Comparison of ENCODE assay signal across 20 cellular contexts in the genomic region with DNA sequence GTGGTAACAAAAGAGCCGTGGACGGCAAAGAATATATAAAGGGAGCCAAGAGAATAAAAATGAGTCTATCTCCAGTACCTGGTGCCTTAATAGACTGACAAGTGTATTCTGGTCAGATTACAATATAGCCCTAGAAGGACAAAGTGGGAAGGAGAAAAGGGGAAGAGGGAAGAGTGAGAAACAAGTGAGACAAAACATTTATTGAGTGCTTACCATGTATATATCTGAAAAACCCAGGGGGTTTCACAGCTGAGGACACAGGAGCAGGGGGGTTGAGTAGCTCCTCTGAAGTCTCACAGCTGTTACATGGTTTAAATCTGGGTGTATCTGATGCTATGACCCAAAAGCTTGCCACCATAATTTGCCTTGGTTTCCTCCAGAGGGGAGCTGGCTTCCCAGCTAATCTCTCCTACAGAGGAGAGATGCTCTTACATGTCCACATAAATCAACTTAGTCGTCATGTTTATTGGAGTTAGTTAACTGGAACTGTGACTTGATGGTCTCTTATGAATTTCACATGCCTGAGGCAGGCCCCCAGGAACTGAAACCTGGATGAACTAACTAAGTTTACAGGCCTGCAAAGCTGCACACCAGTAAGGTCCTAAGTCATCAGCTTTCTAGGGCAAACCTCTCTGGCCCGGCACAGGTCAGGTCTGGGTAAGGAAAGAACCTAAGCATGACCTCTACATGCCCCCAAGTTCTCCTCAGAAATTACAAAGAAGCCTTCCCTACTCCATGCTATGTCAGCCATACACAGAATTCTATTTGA. TPM values are rescaled to one million over a fixed set of nuclear protein-coding genes. Genes with fewer than 3 reads are reported as not detected.
DNase-seq lines count a peak whose midpoint lies in the region; ATAC-seq and TF ChIP-seq lines count a peak whose summit lies in the region.
"Had no signal": no experiment of that assay in that cellular context is flagged by ENCODE, and none has a peak within 500 bp of the region (broad histone marks: within the 10 kb centered on the region; RNA-seq: fewer than 3 reads in every experiment).

No MANE protein-coding gene starts in this region.

- H3K9ac ChIP-seq in OCI-LY3 (ENCODE audit: low read length): no peak overlapping the region
- H3K9ac ChIP-seq: GM23248 had no signal

- DNase-seq in A673 (ENCODE audit: low spot score) (no peak), hepatocyte (ENCODE audit: low spot score) (no peak), mesenteric fat pad (ENCODE audit: low spot score) (no peak), H7 (no peak), amygdala (lab: John Stamatoyannopoulos, UW) (no peak)
- no peak for DNase-seq in activated naive CD4-positive, alpha-beta T cell treated with anti-CD3 and anti-CD28 coated beads, Interleukin-2, amount 10 ng/mL, durations not matched to agents 7 days and 5 days
- DNase-seq: activated naive CD8-positive, alpha-beta T cell treated with anti-CD3 and anti-CD28 coated beads, Interleukin-2, amount 50 U/mL, for 24 hours; NCI-H1694; NCI-H446; stimulated activated CD4-positive, alpha-beta T cell treated with anti-CD3 and anti-CD28 coated beads, Interleukin-12 subunit alpha, Interleukin-12 subunit beta, amount 100 ng/mL, for 4 hours; upper lobe of right lung had no signal

- no peaks in the 10 kb centered on the region for H3K4me1 Mint-ChIP-seq in activated naive CD4-positive, alpha-beta T cell treated with anti-CD3 and anti-CD28 coated beads, Interleukin-2, amount 10 ng/mL, durations not matched to agents 7 days and 5 days

- ATAC-seq in GM19463 (IDR thresholded peaks at IDR 0.05; ENCODE audit: unreplicated experiment): peak; percentile 45
- ATAC-seq: activated CD4-positive, CD25-positive, alpha-beta regulatory T cell treated with anti-CD3 and anti-CD28 coated beads, Interleukin-2, amount 50 U/mL, for 24 hours had no signal

- no peaks in the 10 kb centered on the region for H3K9me3 ChIP-seq in A673 (ENCODE audit: low read depth, low read length, poor library complexity, severe bottlenecking)
- H3K9me3 ChIP-seq in OCI-LY3 (ENCODE audit: insufficient read depth, low read length): no peaks in the 10 kb centered on the region
- no peaks in the 10 kb centered on the region for H3K9me3 ChIP-seq in hepatocyte (ENCODE audit: low read depth)
- H3K9me3 ChIP-seq: upper lobe of right lung had no signal

- BruUV-seq in A673 (replicated peaks; lab: Mats Ljungman, UMichigan): no TSS peak

- POLR2A ChIA-PET in A673 (lab: Charles Lee; ENCODE audit: low non-redundant PET): interaction anchor here (0.6 kb wide), 1 partner anchor 410 kb away, joined by 5 read pairs; no protein-coding TSS in a partner anchor

- TF ChIP-seq CTCF in A673 (conservative IDR thresholded peaks at IDR 0.05; ENCODE audit: low read depth, low read length): no peak
- TF ChIP-seq CTCF in OCI-LY3 (IDR thresholded peaks at IDR 0.05; ENCODE audit: low read depth, low read length): no peak
- no peak for TF ChIP-seq CTCF in hepatocyte (IDR thresholded peaks at IDR 0.05; ENCODE audit: poor library complexity)

- intact Hi-C loops in A673 (cut with micrococcal nuclease; ENCODE audit: unreplicated experiment): no loop called here

- no peak overlapping the region for H3K4me3 ChIP-seq in A673 (ENCODE audit: low read depth, low read length, poor library complexity, severe bottlenecking)
- no peak overlapping the region for H3K4me3 ChIP-seq in OCI-LY3 (ENCODE audit: low read length)
- H3K4me3 ChIP-seq in hepatocyte: no peak overlapping the region
- H3K4me3 ChIP-seq in H7 (ENCODE audit: insufficient read depth, low read depth, low read length): no peak overlapping the region
- H3K4me3 ChIP-seq: cardiac muscle cell, GM23248, lung, upper lobe of right lung had no signal

- H2AFZ ChIP-seq in OCI-LY3 (ENCODE audit: low read depth, low read length) (no peak overlapping the region), hepatocyte (no peak overlapping the region)
- H2AFZ ChIP-seq: GM23248 had no signal

- peak overlapping the region; percentile 62 for H3K27ac ChIP-seq in A673 (ENCODE audit: low read depth, low read length, poor library complexity, severe bottlenecking)
- no peak overlapping the region for H3K27ac ChIP-seq in OCI-LY3 (ENCODE audit: low read length)
- peak overlapping the region; percentile 41 for H3K27ac ChIP-seq in hepatocyte
- H3K27ac ChIP-seq: cardiac muscle cell, upper lobe of right lung had no signal

- H3K36me3 Mint-ChIP-seq in activated naive CD4-positive, alpha-beta T cell treated with anti-CD3 and anti-CD28 coated beads, Interleukin-2, amount 10 ng/mL, durations not matched to agents 7 days and 5 days: peaks cover 3% of the 10 kb centered on the region
- H3K36me3 Mint-ChIP-seq: natural killer cell treated with Interleukin-12 subunit alpha and Interleukin-12 subunit beta and Interleukin-15 and Interleukin-18, amount 100 ng/mL, for 72 hours had no signal

- H3K79me2 ChIP-seq in OCI-LY3 (ENCODE audit: low read length): peaks cover 4% of the 10 kb centered on the region
- peaks cover 66% of the 10 kb centered on the region for H3K79me2 ChIP-seq in hepatocyte

- no peaks in the 10 kb centered on the region for H3K9me3 Mint-ChIP-seq in activated naive CD4-positive, alpha-beta T cell treated with anti-CD3 and anti-CD28 coated beads, Interleukin-2, amount 10 ng/mL, durations not matched to agents 7 days and 5 days
- H3K9me3 Mint-ChIP-seq: activated naive CD8-positive, alpha-beta T cell treated with anti-CD3 and anti-CD28 coated beads, Interleukin-2, amount 50 U/mL, for 24 hours; activated T-helper 1 cell treated with anti-CD3 and anti-CD28 coated beads, Interleukin-12 subunit alpha, Interleukin-12 subunit beta, Interleukin-2, Interleukin-4 antibody, amounts not matched to agents 30 ng/mL and 10 ng/mL and 1 ng/mL, durations not matched to agents 14 hours and 24 hours and 36 hours; natural killer cell treated with Interleukin-12 subunit alpha and Interleukin-12 subunit beta and Interleukin-15 and Interleukin-18, amount 100 ng/mL, for 72 hours; T-helper 2 cell treated with Interferon-gamma antibody and Interleukin-4, amounts not matched to agents 5 μg/mL and 100 μg/mL, for 36 hours had no signal

- 78% methylated on average over 4 of the region's 4 CpGs for WGBS in hepatocyte (ENCODE audit: low lambda C conversion rate, missing lambda C conversion rate)

- CTCF ChIA-PET in A673 (lab: Charles Lee): no interaction called here
- CTCF ChIA-PET in activated naive CD4-positive, alpha-beta T cell treated with anti-CD3 and anti-CD28 coated beads, Interleukin-2, amount 10 ng/mL, durations not matched to agents 7 days and 5 days (lab: Charles Lee): no interaction called here

- H3K4me3 Mint-ChIP-seq in activated naive CD4-positive, alpha-beta T cell treated with anti-CD3 and anti-CD28 coated beads, Interleukin-2, amount 10 ng/mL, durations not matched to agents 7 days and 5 days: no peak overlapping the region
- H3K4me3 Mint-ChIP-seq: activated naive CD8-positive, alpha-beta T cell treated with anti-CD3 and anti-CD28 coated beads, Interleukin-2, amount 50 U/mL, for 24 hours; activated T-helper 1 cell treated with anti-CD3 and anti-CD28 coated beads, Interleukin-12 subunit alpha, Interleukin-12 subunit beta, Interleukin-2, Interleukin-4 antibody, amounts not matched to agents 30 ng/mL and 10 ng/mL and 1 ng/mL, durations not matched to agents 14 hours and 24 hours and 36 hours; natural killer cell treated with Interleukin-12 subunit alpha and Interleukin-12 subunit beta and Interleukin-15 and Interleukin-18, amount 100 ng/mL, for 72 hours; T-helper 2 cell treated with Interferon-gamma antibody and Interleukin-4, amounts not matched to agents 5 μg/mL and 100 μg/mL, for 36 hours had no signal

- no peaks in the 10 kb centered on the region for H3K27me3 Mint-ChIP-seq in activated naive CD4-positive, alpha-beta T cell treated with anti-CD3 and anti-CD28 coated beads, Interleukin-2, amount 10 ng/mL, durations not matched to agents 7 days and 5 days
- H3K27me3 Mint-ChIP-seq: activated naive CD8-positive, alpha-beta T cell treated with anti-CD3 and anti-CD28 coated beads, Interleukin-2, amount 50 U/mL, for 24 hours; natural killer cell treated with Interleukin-12 subunit alpha and Interleukin-12 subunit beta and Interleukin-15 and Interleukin-18, amount 100 ng/mL, for 72 hours had no signal

- H4K20me1 ChIP-seq in OCI-LY3 (ENCODE audit: insufficient read depth, low read length) (peaks cover 5% of the 10 kb centered on the region; the same call in 1 of the 2 replicates), hepatocyte (ENCODE audit: insufficient read depth, poor library complexity, severe bottlenecking) (no peaks in the 10 kb centered on the region)

- H3K9me2 ChIP-seq in hepatocyte (replicated peaks; ENCODE audit: insufficient read depth): no peaks in the 10 kb centered on the region

- H3K4me2 ChIP-seq in OCI-LY3 (ENCODE audit: low read length) (peak overlapping the region; percentile 22; the same call in 1 of the 2 replicates), hepatocyte (peak overlapping the region; percentile 4)

- no peaks in the 10 kb centered on the region for H3K27me3 ChIP-seq in A673 (replicated peaks; ENCODE audit: insufficient read depth, low read depth, low read length, poor library complexity)
- no peaks in the 10 kb centered on the region for H3K27me3 ChIP-seq in OCI-LY3 (ENCODE audit: low read depth, low read length)
- H3K27me3 ChIP-seq in hepatocyte: no peaks in the 10 kb centered on the region
- no peaks in the 10 kb centered on the region for H3K27me3 ChIP-seq in H7 (ENCODE audit: control insufficient read depth, insufficient read depth, low read length)
- H3K27me3 ChIP-seq: cardiac muscle cell, upper lobe of right lung had no signal

- peaks cover 54% of the 10 kb centered on the region for H3K4me1 ChIP-seq in A673 (ENCODE audit: insufficient read depth, low read length, poor library complexity, severe bottlenecking)
- peaks cover 24% of the 10 kb centered on the region for H3K4me1 ChIP-seq in OCI-LY3 (ENCODE audit: low read length)
- H3K4me1 ChIP-seq in hepatocyte (ENCODE audit: insufficient read depth): peaks cover 64% of the 10 kb centered on the region

- H3K27ac Mint-ChIP-seq in activated naive CD4-positive, alpha-beta T cell treated with anti-CD3 and anti-CD28 coated beads, Interleukin-2, amount 10 ng/mL, durations not matched to agents 7 days and 5 days: no peak overlapping the region
- H3K27ac Mint-ChIP-seq: activated naive CD8-positive, alpha-beta T cell treated with anti-CD3 and anti-CD28 coated beads, Interleukin-2, amount 50 U/mL, for 24 hours; activated T-helper 1 cell treated with anti-CD3 and anti-CD28 coated beads, Interleukin-12 subunit alpha, Interleukin-12 subunit beta, Interleukin-2, Interleukin-4 antibody, amounts not matched to agents 30 ng/mL and 10 ng/mL and 1 ng/mL, durations not matched to agents 14 hours and 24 hours and 36 hours; natural killer cell treated with Interleukin-12 subunit alpha and Interleukin-12 subunit beta and Interleukin-15 and Interleukin-18, amount 100 ng/mL, for 72 hours; T-helper 2 cell treated with Interferon-gamma antibody and Interleukin-4, amounts not matched to agents 5 μg/mL and 100 μg/mL, for 36 hours had no signal

- H3K36me3 ChIP-seq in A673 (ENCODE audit: insufficient read depth, low read length, poor library complexity, severe bottlenecking): no peaks in the 10 kb centered on the region
- no peaks in the 10 kb centered on the region for H3K36me3 ChIP-seq in OCI-LY3 (replicated peaks; ENCODE audit: low read depth, low read length)
- H3K36me3 ChIP-seq in hepatocyte (replicated peaks; ENCODE audit: insufficient read depth, low read depth): no peaks in the 10 kb centered on the region
- no peaks in the 10 kb centered on the region for H3K36me3 ChIP-seq in H7 (replicated peaks; ENCODE audit: control insufficient read depth, insufficient read depth, low read length)
- H3K36me3 ChIP-seq: cardiac muscle cell, upper lobe of right lung had no signal

RNA-seq across cellular contexts. Expression of gene SIL1, which starts 15.5 kb away (rescaled TPM):
- total RNA-seq in A673 (2021) (18.7 and 22.0 TPM in 2 replicates), hepatocyte (73.9 and 82.0 TPM in 2 replicates), mesenteric fat pad (66.6 TPM)
- polyA plus RNA-seq in hepatocyte: 176 and 197 TPM in 2 replicates
- total RNA-seq in H7 (2014; rRNA removed; shearing (Covaris generic)): 14.8 and 17.4 TPM in 2 replicates
